19 cellular contexts compared by ENCODE assay signal in genomic region chr11:2307733-2308331, GRCh38. TPM values are rescaled to one million over a fixed set of nuclear protein-coding genes. Genes with fewer than 3 reads are reported as not detected.
DNase-seq lines count a peak whose midpoint lies in the region; ATAC-seq and TF ChIP-seq lines count a peak whose summit lies in the region.
"Had no signal": no experiment of that assay in that cellular context is flagged by ENCODE, and none has a peak within 500 bp of the region (broad histone marks: within the 10 kb centered on the region; RNA-seq: fewer than 3 reads in every experiment).

No MANE protein-coding gene starts in this region.

- no peak overlapping the region for H3K4me3 Mint-ChIP-seq in CD14-positive monocyte
- H3K4me3 Mint-ChIP-seq in CD8-positive, alpha-beta memory T cell = peak overlapping the region in 3 of 7 donors; percentile 1 to 23 (median 19)
- H3K4me3 Mint-ChIP-seq in immature natural killer cell = peak overlapping the region in 3 of 5 donors; percentile 18 to 38 (median 29)
- H3K4me3 Mint-ChIP-seq: T-helper 1 cell treated with Interleukin-12 subunit alpha and Interleukin-12 subunit beta and Interleukin-4 antibody, amounts not matched to agents 30 μg/mL and 1 μg/mL, for 36 hours had no signal

- DNase-seq in CD14-positive monocyte (ENCODE audit: low spot score) (peak; percentile 21), immature natural killer cell (no peak), posterior vena cava (ENCODE audit: low spot score) (peak; percentile 72), NCI-H2029 treated with DMSO at 0.1 percent for 48 hours (lab: John Stamatoyannopoulos, UW) (no peak), brain microvascular endothelial cell (no peak)
- no peak for DNase-seq in CD8-positive, alpha-beta memory T cell
- DNase-seq: activated gamma-delta T cell; cerebellar nuclear complex; mammary epithelial cell; NCI-H2081 treated with DMSO at 0.1 percent for 48 hours; NCI-H510A treated with DMSO at 0.1 percent for 48 hours; SHP77; stimulated activated naive CD4-positive, alpha-beta T cell treated with Interleukin-2 at 50 U/mL for 16 hours had no signal

- no peaks in the 10 kb centered on the region for H3K36me3 ChIP-seq in CD8-positive, alpha-beta memory T cell (ENCODE audit: insufficient read depth, low read length)
- H3K36me3 ChIP-seq in brain microvascular endothelial cell (replicated peaks) = no peaks in the 10 kb centered on the region
- H3K36me3 ChIP-seq: heart left ventricle had no signal

- no peaks in the 10 kb centered on the region for H3K9me3 Mint-ChIP-seq in CD14-positive monocyte
- H3K9me3 Mint-ChIP-seq in CD8-positive, alpha-beta memory T cell = no peaks in the 10 kb centered on the region
- no peaks in the 10 kb centered on the region for H3K9me3 Mint-ChIP-seq in immature natural killer cell
- H3K9me3 Mint-ChIP-seq: T-helper 1 cell treated with Interleukin-12 subunit alpha and Interleukin-12 subunit beta and Interleukin-4 antibody, amounts not matched to agents 30 μg/mL and 1 μg/mL, for 36 hours had no signal

- intact Hi-C loops in CD14-positive monocyte (cut with micrococcal nuclease) = loop anchor here in 1 of 2 donors (10.0 kb wide), 1 partner anchor 577 kb away; the partner anchor contains the start of gene CDKN1C
- intact Hi-C loops in posterior vena cava (cut with DNase I) = loop anchor here (10.0 kb wide), 3 partner anchors 113 to 587 kb away; partner anchors contain the start of gene CDKN1C (in 1 of the 2)

- H3K27me3 Mint-ChIP-seq in CD14-positive monocyte (ENCODE audit: low read depth in 3 of 3) = peaks cover 0 to 2% (median 0%) of the 10 kb centered on the region in 3 donors
- no peaks in the 10 kb centered on the region for H3K27me3 Mint-ChIP-seq in CD8-positive, alpha-beta memory T cell
- peaks cover 2 to 3% (median 3%) of the 10 kb centered on the region in 3 donors for H3K27me3 Mint-ChIP-seq in immature natural killer cell (ENCODE audit: low read depth in 3 of 3)

- no peaks in the 10 kb centered on the region for H3K27me3 ChIP-seq in CD8-positive, alpha-beta memory T cell (ENCODE audit: insufficient read depth, low read length, poor library complexity, severe bottlenecking)
- H3K27me3 ChIP-seq in brain microvascular endothelial cell (replicated peaks) = no peaks in the 10 kb centered on the region
- H3K27me3 ChIP-seq: heart left ventricle had no signal

- TF ChIP-seq CTCF in CD14-positive monocyte (IDR thresholded peaks at IDR 0.05) = no peak
- no peak for TF ChIP-seq CTCF in brain microvascular endothelial cell (IDR thresholded peaks at IDR 0.05; ENCODE audit: low read depth, low read length, missing control alignments)

- peaks cover 45% of the 10 kb centered on the region for H3K4me1 Mint-ChIP-seq in CD14-positive monocyte
- peaks cover 18 to 51% (median 27%) of the 10 kb centered on the region in 3 donors for H3K4me1 Mint-ChIP-seq in CD8-positive, alpha-beta memory T cell
- peaks cover 36 to 41% of the 10 kb centered on the region in 2 donors for H3K4me1 Mint-ChIP-seq in immature natural killer cell

- H3K27ac Mint-ChIP-seq in CD14-positive monocyte (no peak overlapping the region), immature natural killer cell (peak overlapping the region in 4 of 6 donors; percentile 56 to 76 (median 70))
- H3K27ac Mint-ChIP-seq in CD8-positive, alpha-beta memory T cell = peak overlapping the region in 6 of 8 donors; percentile 27 to 87 (median 39)
- H3K27ac Mint-ChIP-seq: T-helper 1 cell treated with Interleukin-12 subunit alpha and Interleukin-12 subunit beta and Interleukin-4 antibody, amounts not matched to agents 30 μg/mL and 1 μg/mL, for 36 hours had no signal

- no peaks in the 10 kb centered on the region for H3K9me3 ChIP-seq in CD8-positive, alpha-beta memory T cell (ENCODE audit: low read length)
- H3K9me3 ChIP-seq: heart left ventricle had no signal

- CTCF ChIA-PET in CD8-positive, alpha-beta memory T cell (lab: Charles Lee) = interaction anchor here (1.5 to 9.7 kb wide), 3 partner anchors 9 to 112 kb away, joined by 5 to 317 read pairs (median 53); partner anchors contain the start of gene TSSC4

- H3K36me3 Mint-ChIP-seq in CD14-positive monocyte = peaks cover 8 to 18% of the 10 kb centered on the region in 2 donors
- peaks cover 0 to 2% (median 0%) of the 10 kb centered on the region in 3 donors for H3K36me3 Mint-ChIP-seq in CD8-positive, alpha-beta memory T cell
- peaks cover 0 to 7% (median 0%) of the 10 kb centered on the region in 3 donors for H3K36me3 Mint-ChIP-seq in immature natural killer cell

- POLR2A ChIA-PET in CD8-positive, alpha-beta memory T cell (lab: Charles Lee) = interaction anchor here (3.5 kb wide), 1 partner anchor 70 kb away, joined by 19 read pairs; the partner anchor contains the start of gene CD81

- in situ Hi-C loops in brain microvascular endothelial cell (cut with HindIII; ENCODE audit: low pct_ligation_motif_present, low sequenced_read_pairs) = no loop called here

- H3K4me1 ChIP-seq in CD8-positive, alpha-beta memory T cell (ENCODE audit: insufficient read depth, low read length) = peaks cover 45% of the 10 kb centered on the region

- no peak overlapping the region for H3K27ac ChIP-seq in CD8-positive, alpha-beta memory T cell (ENCODE audit: low read depth, low read length)
- no peak overlapping the region for H3K27ac ChIP-seq in brain microvascular endothelial cell
- H3K27ac ChIP-seq: HL-60 had no signal

- no peak overlapping the region for H3K4me3 ChIP-seq in CD8-positive, alpha-beta memory T cell (ENCODE audit: low read length)
- H3K4me3 ChIP-seq in brain microvascular endothelial cell (ENCODE audit: low read depth, low read length) = no peak overlapping the region
- H3K4me3 ChIP-seq: heart left ventricle had no signal

- no peak for ATAC-seq in GM18502 (IDR thresholded peaks at IDR 0.05; ENCODE audit: poor library complexity, unreplicated experiment)
- ATAC-seq: HCT116, heart left ventricle had no signal

RNA-seq across cellular contexts. Expression of gene TSPAN32, which starts 6.0 kb away (rescaled TPM):
- 10 to 100 TPM; 34.8 to 82.5 TPM for polyA plus RNA-seq in CD14-positive monocyte
- 1 to 10 TPM; 6.6 to 7.4 TPM for total RNA-seq in CD8-positive, alpha-beta memory T cell
- 68.5 TPM for polyA plus RNA-seq in CD8-positive, alpha-beta memory T cell
- polyA plus RNA-seq in immature natural killer cell = 100 to 1,000 TPM; 132 to 223 (median 200) TPM
- total RNA-seq in posterior vena cava = 1 to 10 TPM in 1 of 2 donors, under 1 TPM in 1; 0.76 to 3.6 TPM
- total RNA-seq: mammary epithelial cell had no signal
- polyA plus RNA-seq: mammary epithelial cell had no signal

RNA-seq across cellular contexts. Expression of gene C11orf21, which starts 6.1 kb away (rescaled TPM):
- polyA plus RNA-seq in CD14-positive monocyte = 10 to 100 TPM; 10.8 to 13.1 TPM
- 1 to 10 TPM; 8.8 to 9.4 TPM for total RNA-seq in CD8-positive, alpha-beta memory T cell
- polyA plus RNA-seq in CD8-positive, alpha-beta memory T cell = 30.1 TPM
- 10 to 100 TPM; 36.3 to 57.5 (median 36.6) TPM for polyA plus RNA-seq in immature natural killer cell
- 1 to 10 TPM; 1.3 to 1.8 TPM for total RNA-seq in posterior vena cava
- total RNA-seq: mammary epithelial cell had no signal
- polyA plus RNA-seq: mammary epithelial cell had no signal

RNA-seq across cellular contexts. Expression of gene ASCL2, which starts 37.4 kb away (rescaled TPM):
- polyA plus RNA-seq in CD14-positive monocyte = 10 to 100 TPM in 1 of 2 donors, 1 to 10 TPM in 1; 8.3 to 11.4 TPM
- under 1 TPM; 0.22 to 0.55 TPM for total RNA-seq in CD8-positive, alpha-beta memory T cell
- 8.9 TPM for polyA plus RNA-seq in CD8-positive, alpha-beta memory T cell
- polyA plus RNA-seq in immature natural killer cell = 10 to 100 TPM in 2 of 3 donors, 1 to 10 TPM in 1; 9.7 to 60.0 (median 18.2) TPM
- total RNA-seq in posterior vena cava = under 1 TPM; 0.43 to 0.69 TPM
- total RNA-seq: mammary epithelial cell had no signal
- polyA plus RNA-seq: aorta had no signal

Comparison
In these comparisons a context has a peak if more than half of its experiments do, and no peak if none do; other contexts are left out.
1. DNase-seq: peak in CD14-positive monocyte (single experiment) and posterior vena cava (single experiment); none in CD8-positive, alpha-beta memory T cell (0 of 5), immature natural killer cell (0 of 3), NCI-H2029 treated with DMSO at 0.1 percent for 48 hours (single experiment) and brain microvascular endothelial cell (single experiment).
2. H3K27ac Mint-ChIP-seq: peak in CD8-positive, alpha-beta memory T cell (6 of 8) and immature natural killer cell (4 of 6); none in CD14-positive monocyte (0 of 7).
3. H3K4me3 Mint-ChIP-seq: peak in immature natural killer cell (3 of 5); none in CD14-positive monocyte (0 of 2).